8 cellular contexts compared by ENCODE assay signal in genomic region chr4:173990126-173990878, GRCh38.
A peak's percentile ranks its signal among the peaks of the same experiment; 100 is the strongest.
DNase-seq lines count a peak whose midpoint lies in the region; ATAC-seq and TF ChIP-seq lines count a peak whose summit lies in the region.

No MANE protein-coding gene starts in this region.

- no peak overlapping the region for H3K4me3 Mint-ChIP-seq in osteocyte (ENCODE audit: unreplicated experiment)
- no peak overlapping the region for H3K4me3 Mint-ChIP-seq in CD4-positive, alpha-beta T cell

- 44% methylated on average over 6 of the region's 6 CpGs for WGBS in esophagus muscularis mucosa

- no peaks in the 10 kb centered on the region for H3K27me3 ChIP-seq in esophagus muscularis mucosa
- H3K27me3 ChIP-seq in CD4-positive, alpha-beta T cell (ENCODE audit: control insufficient read depth, insufficient read depth, low read length) = no peaks in the 10 kb centered on the region

- ATAC-seq in CD4-positive, alpha-beta T cell (ENCODE audit: poor library complexity) = no peak

- peaks cover 8% of the 10 kb centered on the region for H3K27me3 Mint-ChIP-seq in osteocyte (ENCODE audit: unreplicated experiment)
- no peaks in the 10 kb centered on the region for H3K27me3 Mint-ChIP-seq in CD4-positive, alpha-beta T cell

- peak overlapping the region; percentile 30 to 57 (median 40) for H3K27ac ChIP-seq in esophagus muscularis mucosa (replicated peaks in 1 of 4)
- H3K27ac ChIP-seq in CD4-positive, alpha-beta T cell (ENCODE audit: low read depth, low read length) = no peak overlapping the region

- TF ChIP-seq EP300 in esophagus muscularis mucosa (IDR thresholded peaks at IDR 0.05) = no peak

- H3K36me3 Mint-ChIP-seq in osteocyte (ENCODE audit: unreplicated experiment) = no peaks in the 10 kb centered on the region
- H3K36me3 Mint-ChIP-seq in CD4-positive, alpha-beta T cell (ENCODE audit: low read depth) = no peaks in the 10 kb centered on the region

- TF ChIP-seq POLR2A in esophagus muscularis mucosa (IDR thresholded peaks at IDR 0.05; ENCODE audit: low read depth) = no peak

- H3K36me3 ChIP-seq in esophagus muscularis mucosa = no peaks in the 10 kb centered on the region

- no peak overlapping the region for H3K4me3 ChIP-seq in esophagus muscularis mucosa

- POLR2A ChIA-PET in CD4-positive, alpha-beta T cell (lab: Charles Lee) = no interaction called here

- peak; percentile 20 for DNase-seq in NCI-H2171 treated with DMSO at 0.1 percent for 48 hours (lab: John Stamatoyannopoulos, UW)
- DNase-seq in NCI-H2171 (lab: John Stamatoyannopoulos, UW) = no peak
- DNase-seq in NCI-H748 (lab: John Stamatoyannopoulos, UW; ENCODE audit: unreplicated experiment) = peak; percentile 77
- no peak for DNase-seq in esophagus muscularis mucosa (ENCODE audit: extremely low spot score)
- no peak for DNase-seq in osteocyte (ENCODE audit: extremely low spot score, unreplicated experiment)
- no peak for DNase-seq in DMS153 treated with DMSO at 0.1 percent for 48 hours (lab: John Stamatoyannopoulos, UW; ENCODE audit: unreplicated experiment)
- DNase-seq in CD4-positive, alpha-beta T cell = no peak
- no peak for DNase-seq in GOT3 (lab: John Stamatoyannopoulos, UW)

- H3K4me1 Mint-ChIP-seq in osteocyte (ENCODE audit: unreplicated experiment) = no peaks in the 10 kb centered on the region
- no peaks in the 10 kb centered on the region for H3K4me1 Mint-ChIP-seq in CD4-positive, alpha-beta T cell (ENCODE audit: low read depth)

- no peaks in the 10 kb centered on the region for H3K9me3 Mint-ChIP-seq in osteocyte (ENCODE audit: unreplicated experiment)
- no peaks in the 10 kb centered on the region for H3K9me3 Mint-ChIP-seq in CD4-positive, alpha-beta T cell

- intact Hi-C loops in esophagus muscularis mucosa (cut with DNase I) = loop anchor here (2.0 to 10.0 kb wide), 3 partner anchors 132 to 456 kb away; partner anchors contain the start of gene HAND2
- intact Hi-C loops in CD4-positive, alpha-beta T cell (cut with DNase I, micrococcal nuclease) = no loop called here

- peak; percentile 62 to 73 (median 66) for TF ChIP-seq CTCF in esophagus muscularis mucosa (IDR thresholded peaks at IDR 0.05)
- TF ChIP-seq CTCF in osteocyte (IDR thresholded peaks at IDR 0.05) = peak; percentile 53
- TF ChIP-seq CTCF in CD4-positive, alpha-beta T cell (IDR thresholded peaks at IDR 0.05) = no peak

- H3K27ac Mint-ChIP-seq in osteocyte (ENCODE audit: unreplicated experiment) = no peak overlapping the region
- H3K27ac Mint-ChIP-seq in CD4-positive, alpha-beta T cell = no peak overlapping the region

- H3K9me3 ChIP-seq in esophagus muscularis mucosa = no peaks in the 10 kb centered on the region
- H3K9me3 ChIP-seq in CD4-positive, alpha-beta T cell (ENCODE audit: control insufficient read depth, low read length) = no peaks in the 10 kb centered on the region

- CTCF ChIA-PET in CD4-positive, alpha-beta T cell (lab: Charles Lee) = no interaction called here

- H3K4me1 ChIP-seq in esophagus muscularis mucosa = peaks cover 0 to 22% (median 21%) of the 10 kb centered on the region in 4 donors

Comparison
In these comparisons a context has a peak if more than half of its experiments do, and no peak if none do; other contexts are left out.
1. DNase-seq: peak in NCI-H2171 treated with DMSO at 0.1 percent for 48 hours (single experiment) and NCI-H748 (single experiment); none in NCI-H2171 (single experiment), esophagus muscularis mucosa (single experiment), osteocyte (single experiment), DMS153 treated with DMSO at 0.1 percent for 48 hours (single experiment), CD4-positive, alpha-beta T cell (0 of 10) and GOT3 (single experiment).